In the genomic region with DNA sequence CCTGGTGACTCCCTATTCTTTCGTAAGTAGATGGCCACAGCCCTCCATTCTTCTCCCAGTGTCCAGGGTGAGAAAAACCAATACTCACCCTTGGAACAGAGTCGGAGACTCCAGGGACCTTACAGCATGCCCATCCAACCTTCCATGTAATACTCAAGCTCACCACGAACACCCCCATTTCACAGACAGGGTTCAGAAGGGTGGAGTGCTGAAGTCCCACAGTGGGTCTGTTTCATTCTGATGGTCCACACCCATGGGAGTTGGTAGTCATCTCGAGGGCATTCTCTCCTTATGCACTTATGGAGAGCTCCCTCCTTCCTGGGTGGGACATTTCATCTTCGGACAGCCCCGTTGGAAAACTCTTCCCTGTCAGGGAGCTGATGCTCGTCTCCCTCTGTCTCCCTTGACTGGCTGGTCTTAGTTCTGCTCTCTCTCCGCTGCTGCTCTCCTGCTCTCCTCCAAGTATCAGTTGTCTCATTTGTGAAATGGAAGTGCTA, we compare ENCODE assay signal across 9 cellular contexts. TPM values are rescaled to one million over a fixed set of nuclear protein-coding genes. Genes with fewer than 3 reads are reported as not detected.
DNase-seq lines count a peak whose midpoint lies in the region; ATAC-seq and TF ChIP-seq lines count a peak whose summit lies in the region.
"Had no signal": no experiment of that assay in that cellular context is flagged by ENCODE, and none has a peak within 500 bp of the region (broad histone marks: within the 10 kb centered on the region; RNA-seq: fewer than 3 reads in every experiment).

No MANE protein-coding gene starts in this region.

- H3K36me3 ChIP-seq in DND-41 (ENCODE audit: insufficient read depth, low read length) (peaks cover 76% of the 10 kb centered on the region), Peyer's patch (peaks cover 0 to 30% (median 0%) of the 10 kb centered on the region in 3 donors), sigmoid colon (peaks cover 0 to 6% (median 0%) of the 10 kb centered on the region in 4 donors)

- H3K9me3 ChIP-seq in DND-41 (ENCODE audit: insufficient read depth, low read length, severe bottlenecking) (no peaks in the 10 kb centered on the region), Peyer's patch (no peaks in the 10 kb centered on the region), sigmoid colon (no peaks in the 10 kb centered on the region)

- intact Hi-C loops in sigmoid colon (cut with DNase I) = no loop called here

- H3K4me2 ChIP-seq in DND-41 (ENCODE audit: insufficient read depth, low read length) = peak overlapping the region; percentile 62

- H3K79me2 ChIP-seq in DND-41 (ENCODE audit: insufficient read depth, low read length) = peaks cover 88% of the 10 kb centered on the region

- H3K4me1 ChIP-seq in DND-41 (ENCODE audit: insufficient read depth, low read length) (peaks cover 90% of the 10 kb centered on the region), Peyer's patch (peaks cover 0 to 55% (median 8%) of the 10 kb centered on the region in 4 donors), sigmoid colon (peaks cover 0 to 22% (median 20%) of the 10 kb centered on the region in 4 donors)

- H3K9ac ChIP-seq in DND-41 (ENCODE audit: low read depth, low read length) = peak overlapping the region; percentile 95

- TF ChIP-seq POLR2A in Peyer's patch (IDR thresholded peaks at IDR 0.05) (no peak), erythroblast (IDR thresholded peaks at IDR 0.05; ENCODE audit: low read length) (peak; percentile 57), sigmoid colon (IDR thresholded peaks at IDR 0.05) (no peak)

- no peak for TF ChIP-seq EP300 in sigmoid colon (IDR thresholded peaks at IDR 0.05)

- ATAC-seq in DND-41 (ENCODE audit: insufficient read depth, low read depth) (no peak), HG03457 (IDR thresholded peaks at IDR 0.05; ENCODE audit: unreplicated experiment) (no peak), GM21367 (IDR thresholded peaks at IDR 0.05; ENCODE audit: unreplicated experiment) (no peak)

- DNase-seq in DND-41 (peak; percentile 54), Peyer's patch (no peak), erythroblast (lab: John Stamatoyannopoulos, UW) (peak; percentile 74 to 76), sigmoid colon (no peak), NCI-H2227 (lab: John Stamatoyannopoulos, UW; ENCODE audit: unreplicated experiment) (no peak), NCI-H146 treated with DMSO at 0.1 percent for 48 hours (lab: John Stamatoyannopoulos, UW; ENCODE audit: unreplicated experiment) (no peak)

- H2AFZ ChIP-seq in DND-41 (ENCODE audit: low read depth, low read length) = no peak overlapping the region

- H3K27ac ChIP-seq in DND-41 (ENCODE audit: low read length) (peak overlapping the region; percentile 94), Peyer's patch (peak overlapping the region in 3 of 4 donors; percentile 63 to 86 (median 76)), sigmoid colon (peak overlapping the region; percentile 43 to 56 (median 49))

- TF ChIP-seq CTCF in DND-41 (IDR thresholded peaks at IDR 0.05; ENCODE audit: borderline replicate concordance, extremely low read depth, low read length, poor library complexity, severe bottlenecking) (peak; percentile 27), Peyer's patch (IDR thresholded peaks at IDR 0.05) (no peak), sigmoid colon (IDR thresholded peaks at IDR 0.05) (no peak)

- H4K20me1 ChIP-seq in DND-41 (ENCODE audit: insufficient read depth, low read length) = peaks cover 3% of the 10 kb centered on the region; the same call in 1 of the 2 replicates

- H3K4me3 ChIP-seq in DND-41 (ENCODE audit: low read depth in 1 of 2, low read length in 2 of 2) (peak overlapping the region in 1 of 2 experiments; percentile 45; a peak in 2 of 4 replicates), Peyer's patch (no peak overlapping the region), sigmoid colon (no peak overlapping the region)

- H3K27me3 ChIP-seq in DND-41 (ENCODE audit: insufficient read depth, low read length, poor library complexity) = no peaks in the 10 kb centered on the region
- H3K27me3 ChIP-seq in Peyer's patch = no peaks in the 10 kb centered on the region
- no peaks in the 10 kb centered on the region for H3K27me3 ChIP-seq in sigmoid colon

- WGBS in sigmoid colon, 2 donors = 88 to 92% methylated on average over 8 of the region's 8 CpGs

RNA-seq across cellular contexts. Expression of a gene that starts 38.9 kb away (rescaled TPM):
- total RNA-seq in Peyer's patch (1 to 10 TPM in 1 of 4 donors, not detected in 3; 2.5 TPM), sigmoid colon (1 to 10 TPM in 1 of 4 donors, not detected in 3; 1.1 TPM)
- polyA plus RNA-seq in sigmoid colon = 1 to 10 TPM in 2 of 3 donors, not detected in 1; 1.4 to 3.0 TPM
- total RNA-seq: HT1080 had no signal

RNA-seq across cellular contexts. Expression of a gene that starts 46.1 kb away (rescaled TPM):
- total RNA-seq in Peyer's patch = 100 to 1,000 TPM in 3 of 4 donors, 10 to 100 TPM in 1; 85.0 to 185 (median 144) TPM
- total RNA-seq in sigmoid colon = 10 to 100 TPM; 53.2 to 71.3 (median 55.7) TPM
- 10 to 100 TPM; 76.1 to 94.8 (median 78.7) TPM for polyA plus RNA-seq in sigmoid colon

Comparison
In these comparisons a context has a peak if more than half of its experiments do, and no peak if none do; other contexts are left out.
1. DNase-seq: peak in DND-41 (single experiment) and erythroblast (2 of 2); none in Peyer's patch (0 of 3), sigmoid colon (single experiment), NCI-H2227 (single experiment) and NCI-H146 treated with DMSO at 0.1 percent for 48 hours (single experiment).
2. Peak in every context shown above with its lines, with median percentiles within 50 percentile points of each other: H3K27ac ChIP-seq.